Comparison of ENCODE assay signal across 8 cellular contexts in the genomic region with DNA sequence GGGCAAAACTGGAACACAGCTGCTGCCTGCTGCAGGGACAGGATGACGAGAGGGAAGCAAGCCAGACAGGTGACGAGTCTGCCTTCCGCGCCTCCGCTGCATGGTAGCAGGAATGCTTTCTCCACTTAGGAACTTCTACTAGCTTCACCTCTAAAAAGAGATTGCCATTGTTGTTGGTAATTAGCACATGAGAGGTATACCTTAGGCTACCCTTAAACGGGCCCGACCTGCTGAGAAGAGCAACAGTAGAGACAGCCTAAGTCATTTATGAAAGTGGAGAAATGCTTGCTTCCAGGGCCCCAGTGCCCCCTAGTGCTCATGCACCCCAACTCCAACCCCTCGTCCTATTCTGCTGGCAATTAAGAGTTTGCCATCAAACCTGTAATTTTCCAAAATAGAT.
DNase-seq lines count a peak whose midpoint lies in the region; ATAC-seq and TF ChIP-seq lines count a peak whose summit lies in the region.
"Had no signal": no experiment of that assay in that cellular context is flagged by ENCODE, and none has a peak within 500 bp of the region (broad histone marks: within the 10 kb centered on the region; RNA-seq: fewer than 3 reads in every experiment).

No MANE protein-coding gene starts in this region.

- no peaks in the 10 kb centered on the region for H3K27me3 ChIP-seq in GM06990 (replicated peaks; ENCODE audit: control insufficient read depth, insufficient read depth, low read length)

- H3K27me3 Mint-ChIP-seq in immature natural killer cell (ENCODE audit: low read depth in 3 of 3) = peaks cover 0 to 11% (median under 1%) of the 10 kb centered on the region in 3 donors

- H3K4me1 Mint-ChIP-seq in immature natural killer cell = no peaks in the 10 kb centered on the region

- no peaks in the 10 kb centered on the region for H3K9me3 Mint-ChIP-seq in immature natural killer cell
- H3K9me3 Mint-ChIP-seq: T-helper 1 cell treated with Interleukin-12 subunit alpha and Interleukin-12 subunit beta and Interleukin-4 antibody, amounts not matched to agents 30 μg/mL and 1 μg/mL, for 36 hours had no signal

- TF ChIP-seq CTCF in GM06990 (IDR thresholded peaks at IDR 0.05; ENCODE audit: insufficient read depth, low read length, poor library complexity, severe bottlenecking) = peak; percentile 47

- ATAC-seq in HG03469 (IDR thresholded peaks at IDR 0.05; ENCODE audit: unreplicated experiment) (no peak), HG02981 (IDR thresholded peaks at IDR 0.05; ENCODE audit: unreplicated experiment) (no peak), left colon (no peak)

- no peaks in the 10 kb centered on the region for H3K36me3 ChIP-seq in GM06990 (ENCODE audit: control insufficient read depth, insufficient read depth, low read length)

- H3K27ac Mint-ChIP-seq in immature natural killer cell = no peak overlapping the region
- H3K27ac Mint-ChIP-seq: T-helper 1 cell treated with Interleukin-12 subunit alpha and Interleukin-12 subunit beta and Interleukin-4 antibody, amounts not matched to agents 30 μg/mL and 1 μg/mL, for 36 hours had no signal

- no peak overlapping the region for H3K4me3 ChIP-seq in GM06990 (replicated peaks; ENCODE audit: low read depth, low read length)

- no peaks in the 10 kb centered on the region for H3K36me3 Mint-ChIP-seq in immature natural killer cell

- DNase-seq in GM06990 (ENCODE audit: extremely low read depth, insufficient read length) (no peak), M059J (ENCODE audit: low read depth) (peak; percentile 12), immature natural killer cell (peak; percentile 4 to 24 (median 11)), left colon (no peak)
- DNase-seq in activated T-cell treated with anti-CD3 and anti-CD28 coated beads, Interleukin-2, amount 50 U/mL, for 1 hour = peak; percentile 48

- no peak overlapping the region for H3K4me3 Mint-ChIP-seq in immature natural killer cell
- H3K4me3 Mint-ChIP-seq: T-helper 1 cell treated with Interleukin-12 subunit alpha and Interleukin-12 subunit beta and Interleukin-4 antibody, amounts not matched to agents 30 μg/mL and 1 μg/mL, for 36 hours had no signal

- intact Hi-C loops in left colon (cut with DNase I, micrococcal nuclease) = no loop called here

Comparison
In these comparisons a context has a peak if more than half of its experiments do, and no peak if none do; other contexts are left out.
1. DNase-seq: peak in M059J (single experiment), activated T-cell treated with anti-CD3 and anti-CD28 coated beads, Interleukin-2, amount 50 U/mL, for 1 hour (single experiment) and immature natural killer cell (3 of 3); none in GM06990 (single experiment) and left colon (0 of 2).